13 cellular contexts compared by ENCODE assay signal in the genomic region with DNA sequence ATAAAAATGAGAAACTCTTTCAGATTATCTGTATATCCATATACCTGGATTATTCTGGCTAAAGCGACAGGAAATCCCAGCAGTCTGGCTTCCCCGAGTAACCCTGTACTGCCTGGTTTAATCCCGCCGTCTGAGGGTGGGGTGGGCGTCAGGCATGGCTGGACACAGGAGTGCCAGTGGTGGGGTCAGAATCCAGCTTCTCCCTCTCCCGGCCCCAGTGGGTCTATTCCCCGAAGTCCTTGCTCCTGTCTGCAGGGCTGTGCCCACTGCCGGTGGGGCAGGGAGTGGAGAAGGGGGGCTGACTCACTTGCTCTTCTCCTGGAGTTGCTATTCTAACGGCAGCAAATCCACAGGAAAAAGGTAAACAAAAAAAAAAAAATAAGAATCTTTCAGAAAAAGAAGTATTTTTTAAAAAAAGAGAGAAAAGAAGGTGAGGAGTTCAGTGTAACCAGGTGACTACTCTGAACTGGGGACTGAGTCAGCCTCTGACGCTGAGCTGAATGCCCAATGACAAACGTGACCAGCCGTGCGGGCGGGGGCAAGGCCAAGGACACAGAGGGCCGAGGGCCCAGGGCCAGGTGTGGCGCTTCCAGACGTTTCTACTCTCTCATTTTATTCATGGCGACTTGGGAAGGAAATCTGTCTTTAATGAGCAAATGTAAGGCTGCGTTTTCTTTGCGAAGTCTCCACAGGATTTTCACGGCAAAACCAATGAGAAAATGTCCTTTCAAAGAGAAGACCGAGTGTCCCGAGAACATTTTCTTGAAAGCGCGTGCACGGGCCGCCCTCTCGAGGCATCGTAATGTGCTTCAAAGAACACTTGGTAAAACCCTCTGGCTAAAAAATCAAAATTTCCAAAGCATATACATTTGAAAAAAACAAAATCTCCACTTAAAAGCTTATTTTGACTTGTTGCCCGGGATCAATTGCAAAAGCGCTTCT. TPM values are rescaled to one million over a fixed set of nuclear protein-coding genes. Genes with fewer than 3 reads are reported as not detected.
"Had no signal": no experiment of that assay in that cellular context is flagged by ENCODE, and none has a peak within 500 bp of the region (broad histone marks: within the 10 kb centered on the region; RNA-seq: fewer than 3 reads in every experiment).

No MANE protein-coding gene starts in this region.

- H3K27ac ChIP-seq: foreskin keratinocyte, left lung, neural progenitor cell, VCaP had no signal

- ATAC-seq: esophagus mucosa; foreskin keratinocyte; stimulated activated naive B cell treated with anti-CD40 and anti-IgM and Interleukin-4, amounts not matched to agents 10 μg/mL and 1 μg/mL and 100 μg/mL, for 72 hours; T-cell had no signal

- H3K27me3 ChIP-seq: foreskin keratinocyte, heart left ventricle, left lung, neural progenitor cell had no signal

- DNase-seq: activated CD4-positive, alpha-beta T cell treated with anti-CD3 and anti-CD28 coated beads for 4 hours; activated naive CD4-positive, alpha-beta T cell treated with Interleukin-2 at 50 U/mL for 16 hours; dermis blood vessel endothelial cell; foreskin keratinocyte; stimulated activated naive B cell treated with anti-CD40 and anti-IgM and Interleukin-4, amounts not matched to agents 10 μg/mL and 1 μg/mL and 100 μg/mL, for 72 hours; T-cell had no signal

RNA-seq across cellular contexts. Expression of gene FOXF1, which starts 20.2 kb away (rescaled TPM):
- total RNA-seq: activated T-helper 1 cell treated with anti-CD3 and anti-CD28 coated beads, Interleukin-12 subunit alpha, Interleukin-12 subunit beta, Interleukin-2, Interleukin-4 antibody, amounts not matched to agents 30 ng/mL and 10 ng/mL and 1 ng/mL, durations not matched to agents 14 hours and 24 hours and 36 hours; foreskin keratinocyte had no signal

RNA-seq across cellular contexts. Expression of gene FOXC2, which starts 36.1 kb away (rescaled TPM):
- total RNA-seq: activated T-helper 1 cell treated with anti-CD3 and anti-CD28 coated beads, Interleukin-12 subunit alpha, Interleukin-12 subunit beta, Interleukin-2, Interleukin-4 antibody, amounts not matched to agents 30 ng/mL and 10 ng/mL and 1 ng/mL, durations not matched to agents 14 hours and 24 hours and 36 hours; foreskin keratinocyte; SK-MEL-5; T-cell had no signal

RNA-seq across cellular contexts. Expression of gene FOXL1, which starts 47.8 kb away (rescaled TPM):
- total RNA-seq: activated T-helper 1 cell treated with anti-CD3 and anti-CD28 coated beads, Interleukin-12 subunit alpha, Interleukin-12 subunit beta, Interleukin-2, Interleukin-4 antibody, amounts not matched to agents 30 ng/mL and 10 ng/mL and 1 ng/mL, durations not matched to agents 14 hours and 24 hours and 36 hours; SK-MEL-5; T-cell had no signal
